12 cellular contexts compared by ENCODE assay signal in the genomic region with DNA sequence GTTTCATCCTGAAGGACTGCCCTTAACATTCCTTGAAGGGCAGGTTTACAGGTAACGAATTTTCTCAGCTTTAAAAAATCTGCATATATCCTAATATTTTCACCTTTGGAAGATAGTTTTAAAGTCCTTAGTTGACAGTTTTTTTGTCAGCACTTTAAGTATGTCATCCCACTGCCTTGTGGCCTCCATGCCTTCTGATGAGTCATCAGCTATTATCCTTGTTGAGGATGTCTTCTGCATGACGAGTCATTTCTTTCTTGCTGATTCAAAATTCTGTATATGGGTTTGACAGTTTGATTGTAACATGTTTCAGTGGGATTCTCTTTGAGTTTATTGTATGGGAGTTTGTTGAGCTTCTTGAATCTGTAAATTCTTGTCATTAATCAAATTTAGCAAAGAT.
DNase-seq lines count a peak whose midpoint lies in the region; ATAC-seq, FAIRE-seq and TF ChIP-seq lines count a peak whose summit lies in the region.
"Had no signal": no experiment of that assay in that cellular context is flagged by ENCODE, and none has a peak within 500 bp of the region (broad histone marks: within the 10 kb centered on the region; RNA-seq: fewer than 3 reads in every experiment).

No MANE protein-coding gene starts in this region.

- no peak overlapping the region for H3K4me3 Mint-ChIP-seq in natural killer cell treated with Interleukin-12 subunit alpha and Interleukin-12 subunit beta and Interleukin-15 and Interleukin-18, amount 100 ng/mL, for 72 hours
- H3K4me3 Mint-ChIP-seq in natural killer cell: no peak overlapping the region
- H3K4me3 Mint-ChIP-seq in activated naive CD4-positive, alpha-beta T cell treated with anti-CD3 and anti-CD28 coated beads, Interleukin-2, amount 10 ng/mL, durations not matched to agents 7 days and 5 days: no peak overlapping the region
- H3K4me3 Mint-ChIP-seq: dendritic cell treated with granulocyte-macrophage colony-stimulating factor and Interleukin-4, amounts not matched to agents 40 ng/mL and 50 ng/mL, for 4 days; neural progenitor cell had no signal

- TF ChIP-seq CTCF in natural killer cell (IDR thresholded peaks at IDR 0.05) (no peak), fibroblast of mammary gland (conservative IDR thresholded peaks at IDR 0.05; ENCODE audit: control insufficient read depth, insufficient read depth, low read depth, low read length) (no peak)

- peaks cover 8 to 14% of the 10 kb centered on the region in 2 donors for H3K4me1 Mint-ChIP-seq in natural killer cell treated with Interleukin-12 subunit alpha and Interleukin-12 subunit beta and Interleukin-15 and Interleukin-18, amount 100 ng/mL, for 72 hours (ENCODE audit: low read depth in 2 of 2)
- H3K4me1 Mint-ChIP-seq in natural killer cell: no peaks in the 10 kb centered on the region
- H3K4me1 Mint-ChIP-seq in activated naive CD4-positive, alpha-beta T cell treated with anti-CD3 and anti-CD28 coated beads, Interleukin-2, amount 10 ng/mL, durations not matched to agents 7 days and 5 days: no peaks in the 10 kb centered on the region

- DNase-seq in natural killer cell treated with Interleukin-12 subunit alpha and Interleukin-12 subunit beta and Interleukin-15 and Interleukin-18, amount 100 ng/mL, for 72 hours (ENCODE audit: low spot score): no peak
- DNase-seq in natural killer cell (no peak), RPMI7951 (ENCODE audit: low read depth) (peak; percentile 87), fibroblast of mammary gland (ENCODE audit: low read depth) (peak; percentile 83), urothelium cell line (ENCODE audit: low spot score) (peak; percentile 49), SKM-1 (lab: John Stamatoyannopoulos, UW; ENCODE audit: unreplicated experiment) (no peak)
- DNase-seq in activated naive CD4-positive, alpha-beta T cell treated with anti-CD3 and anti-CD28 coated beads, Interleukin-2, amount 10 ng/mL, durations not matched to agents 7 days and 5 days: no peak
- DNase-seq: NCI-H748 treated with DMSO at 0.1 percent for 48 hours; stimulated activated naive CD4-positive, alpha-beta T cell had no signal

- H3K4me3 ChIP-seq in fibroblast of mammary gland (ENCODE audit: control insufficient read depth, low read depth, low read length): no peak overlapping the region
- H3K4me3 ChIP-seq: neural progenitor cell had no signal

- peaks cover 4% of the 10 kb centered on the region for H3K9me3 Mint-ChIP-seq in natural killer cell treated with Interleukin-12 subunit alpha and Interleukin-12 subunit beta and Interleukin-15 and Interleukin-18, amount 100 ng/mL, for 72 hours
- no peaks in the 10 kb centered on the region for H3K9me3 Mint-ChIP-seq in natural killer cell
- H3K9me3 Mint-ChIP-seq in activated naive CD4-positive, alpha-beta T cell treated with anti-CD3 and anti-CD28 coated beads, Interleukin-2, amount 10 ng/mL, durations not matched to agents 7 days and 5 days: peaks cover 4% of the 10 kb centered on the region

- no peak for FAIRE-seq in urothelium cell line (lab: Jason Lieb, UNC)

- peaks cover 4% of the 10 kb centered on the region for H3K36me3 Mint-ChIP-seq in natural killer cell treated with Interleukin-12 subunit alpha and Interleukin-12 subunit beta and Interleukin-15 and Interleukin-18, amount 100 ng/mL, for 72 hours
- H3K36me3 Mint-ChIP-seq in natural killer cell: no peaks in the 10 kb centered on the region
- no peaks in the 10 kb centered on the region for H3K36me3 Mint-ChIP-seq in activated naive CD4-positive, alpha-beta T cell treated with anti-CD3 and anti-CD28 coated beads, Interleukin-2, amount 10 ng/mL, durations not matched to agents 7 days and 5 days

- peaks cover 23 to 63% of the 10 kb centered on the region in 2 donors for H3K27me3 Mint-ChIP-seq in natural killer cell treated with Interleukin-12 subunit alpha and Interleukin-12 subunit beta and Interleukin-15 and Interleukin-18, amount 100 ng/mL, for 72 hours
- H3K27me3 Mint-ChIP-seq in natural killer cell (ENCODE audit: low read depth in 2 of 2): peaks cover 15 to 54% of the 10 kb centered on the region in 2 donors
- peaks cover 15% of the 10 kb centered on the region for H3K27me3 Mint-ChIP-seq in activated naive CD4-positive, alpha-beta T cell treated with anti-CD3 and anti-CD28 coated beads, Interleukin-2, amount 10 ng/mL, durations not matched to agents 7 days and 5 days

- peak; percentile 61 to 79 for ATAC-seq in natural killer cell treated with Interleukin-12 subunit alpha and Interleukin-12 subunit beta and Interleukin-15 and Interleukin-18, amount 100 ng/mL, for 72 hours
- ATAC-seq in natural killer cell (no peak), GM19467 (IDR thresholded peaks at IDR 0.05; ENCODE audit: unreplicated experiment) (no peak)

- intact Hi-C loops in natural killer cell (cut with micrococcal nuclease): no loop called here

- no peak overlapping the region for H3K27ac Mint-ChIP-seq in natural killer cell treated with Interleukin-12 subunit alpha and Interleukin-12 subunit beta and Interleukin-15 and Interleukin-18, amount 100 ng/mL, for 72 hours
- H3K27ac Mint-ChIP-seq in natural killer cell: no peak overlapping the region
- H3K27ac Mint-ChIP-seq in activated naive CD4-positive, alpha-beta T cell treated with anti-CD3 and anti-CD28 coated beads, Interleukin-2, amount 10 ng/mL, durations not matched to agents 7 days and 5 days: no peak overlapping the region
- H3K27ac Mint-ChIP-seq: dendritic cell treated with granulocyte-macrophage colony-stimulating factor and Interleukin-4, amounts not matched to agents 40 ng/mL and 50 ng/mL, for 4 days; neural progenitor cell had no signal

- CTCF ChIA-PET in activated naive CD4-positive, alpha-beta T cell treated with anti-CD3 and anti-CD28 coated beads, Interleukin-2, amount 10 ng/mL, durations not matched to agents 7 days and 5 days (lab: Charles Lee): no interaction called here

Comparison
In these comparisons a context has a peak if more than half of its experiments do, and no peak if none do; other contexts are left out.
1. ATAC-seq: peak in natural killer cell treated with Interleukin-12 subunit alpha and Interleukin-12 subunit beta and Interleukin-15 and Interleukin-18, amount 100 ng/mL, for 72 hours (2 of 2); none in natural killer cell (0 of 3) and GM19467 (single experiment).
2. DNase-seq: peak in RPMI7951 (single experiment), fibroblast of mammary gland (single experiment) and urothelium cell line (single experiment); none in natural killer cell treated with Interleukin-12 subunit alpha and Interleukin-12 subunit beta and Interleukin-15 and Interleukin-18, amount 100 ng/mL, for 72 hours (single experiment), natural killer cell (single experiment), activated naive CD4-positive, alpha-beta T cell treated with anti-CD3 and anti-CD28 coated beads, Interleukin-2, amount 10 ng/mL, durations not matched to agents 7 days and 5 days (single experiment) and SKM-1 (single experiment).